Comparison of ENCODE assay signal across 10 cellular contexts in genomic region chr11:96199563-96200025, GRCh38.
DNase-seq lines count a peak whose midpoint lies in the region; ATAC-seq and TF ChIP-seq lines count a peak whose summit lies in the region.
"Had no signal": no experiment of that assay in that cellular context is flagged by ENCODE, and none has a peak within 500 bp of the region (broad histone marks: within the 10 kb centered on the region; RNA-seq: fewer than 3 reads in every experiment).

No MANE protein-coding gene starts in this region.

- H3K9me3 ChIP-seq in right atrium auricular region = no peaks in the 10 kb centered on the region

- H3K27ac ChIP-seq in right atrium auricular region = peak overlapping the region; percentile 4 to 21
- H3K27ac ChIP-seq: HL-60 had no signal

- ATAC-seq in activated CD4-positive, CD25-positive, alpha-beta regulatory T cell treated with anti-CD3 and anti-CD28 coated beads, Interleukin-2, amount 50 U/mL, for 24 hours = peak; percentile 78
- peak; percentile 78 for ATAC-seq in stimulated activated naive CD8-positive, alpha-beta T cell treated with anti-CD3 and anti-CD28 coated beads, Interleukin-15, Interleukin-2, amounts not matched to agents 100 U/mL and 50 U/mL, for 24 hours
- ATAC-seq in HG03175 (IDR thresholded peaks at IDR 0.05; ENCODE audit: unreplicated experiment) = no peak

- H3K27me3 ChIP-seq in right atrium auricular region = no peaks in the 10 kb centered on the region

- peak overlapping the region; percentile 42 for H3K27ac Mint-ChIP-seq in activated naive CD4-positive, alpha-beta T cell treated with anti-CD3 and anti-CD28 coated beads, Interleukin-2, amount 10 ng/mL, durations not matched to agents 7 days and 5 days

- CTCF ChIA-PET in activated naive CD4-positive, alpha-beta T cell treated with anti-CD3 and anti-CD28 coated beads, Interleukin-2, amount 10 ng/mL, durations not matched to agents 7 days and 5 days (lab: Charles Lee) = no interaction called here

- H3K4me1 ChIP-seq in right atrium auricular region = peaks cover 0 to 10% of the 10 kb centered on the region in 2 donors

- H3K4me1 Mint-ChIP-seq in activated naive CD4-positive, alpha-beta T cell treated with anti-CD3 and anti-CD28 coated beads, Interleukin-2, amount 10 ng/mL, durations not matched to agents 7 days and 5 days = peaks cover 52% of the 10 kb centered on the region

- no peak for DNase-seq in activated CD4-positive, CD25-positive, alpha-beta regulatory T cell (lab: John Stamatoyannopoulos, UW)
- DNase-seq in activated naive CD4-positive, alpha-beta T cell treated with anti-CD3 and anti-CD28 coated beads, Interleukin-2, amount 10 ng/mL, durations not matched to agents 7 days and 5 days = no peak
- DNase-seq in right atrium auricular region (ENCODE audit: low spot score) (no peak), OCI-M1 (lab: John Stamatoyannopoulos, UW) (no peak), iPS-NIHi7 (ENCODE audit: extremely low spot score) (no peak)
- no peak for DNase-seq in stimulated activated naive CD8-positive, alpha-beta T cell treated with anti-CD3 and anti-CD28 coated beads, Interleukin-15, Interleukin-2, amounts not matched to agents 100 U/mL and 50 U/mL, for 24 hours

- no peak overlapping the region for H3K4me3 Mint-ChIP-seq in activated naive CD4-positive, alpha-beta T cell treated with anti-CD3 and anti-CD28 coated beads, Interleukin-2, amount 10 ng/mL, durations not matched to agents 7 days and 5 days

- H3K4me3 ChIP-seq in right atrium auricular region = no peak overlapping the region
- H3K4me3 ChIP-seq: lung had no signal

- no peaks in the 10 kb centered on the region for H3K27me3 Mint-ChIP-seq in activated naive CD4-positive, alpha-beta T cell treated with anti-CD3 and anti-CD28 coated beads, Interleukin-2, amount 10 ng/mL, durations not matched to agents 7 days and 5 days

- peaks cover 4% of the 10 kb centered on the region for H3K9me3 Mint-ChIP-seq in activated naive CD4-positive, alpha-beta T cell treated with anti-CD3 and anti-CD28 coated beads, Interleukin-2, amount 10 ng/mL, durations not matched to agents 7 days and 5 days

- H3K36me3 ChIP-seq in right atrium auricular region = no peaks in the 10 kb centered on the region

- TF ChIP-seq CTCF in right atrium auricular region (IDR thresholded peaks at IDR 0.05) = no peak

- H3K36me3 Mint-ChIP-seq in activated naive CD4-positive, alpha-beta T cell treated with anti-CD3 and anti-CD28 coated beads, Interleukin-2, amount 10 ng/mL, durations not matched to agents 7 days and 5 days = peaks cover 52% of the 10 kb centered on the region
